ENCODE assay signal across 29 cellular contexts in the genomic region with DNA sequence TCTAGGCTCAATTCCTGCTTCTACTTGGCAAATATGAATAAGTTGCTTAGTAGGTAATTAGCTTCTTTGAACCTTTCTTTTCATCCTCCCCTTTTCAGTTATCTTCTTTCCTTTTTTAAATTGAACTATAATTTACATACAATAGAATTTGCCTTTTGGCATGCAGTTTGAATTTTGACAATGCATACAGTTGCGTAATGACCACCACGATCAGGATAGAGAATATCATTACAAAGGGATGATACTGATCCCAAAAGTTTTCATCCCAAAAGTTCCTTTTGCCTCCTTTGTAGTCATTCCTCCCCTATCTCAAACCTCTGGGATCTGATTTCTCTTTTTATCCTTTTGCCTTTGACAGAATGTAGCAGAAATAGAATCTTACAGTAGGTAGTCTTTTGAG.
"Had no signal": no experiment of that assay in that cellular context is flagged by ENCODE, and none has a peak within 500 bp of the region (broad histone marks: within the 10 kb centered on the region; RNA-seq: fewer than 3 reads in every experiment).

No MANE protein-coding gene starts in this region.

- H3K9me3 Mint-ChIP-seq: dendritic cell treated with granulocyte-macrophage colony-stimulating factor and Interleukin-4, amounts not matched to agents 40 ng/mL and 50 ng/mL, for 4 days; effector memory CD8-positive, alpha-beta T cell had no signal

- H3K27ac Mint-ChIP-seq: dendritic cell treated with granulocyte-macrophage colony-stimulating factor and Interleukin-4, amounts not matched to agents 40 ng/mL and 50 ng/mL, for 4 days; effector memory CD8-positive, alpha-beta T cell; endodermal cell had no signal

- H3K27me3 Mint-ChIP-seq: dendritic cell treated with granulocyte-macrophage colony-stimulating factor and Interleukin-4, amounts not matched to agents 40 ng/mL and 50 ng/mL, for 4 days had no signal

- FAIRE-seq: colon, endometrium, endothelial cell of umbilical vein, frontal cortex had no signal

- H3K9me3 ChIP-seq: colonic mucosa, esophagus muscularis mucosa, esophagus squamous epithelium, gastrocnemius medialis, gastroesophageal sphincter, heart left ventricle, heart right ventricle had no signal

- H3K4me3 Mint-ChIP-seq: dendritic cell treated with granulocyte-macrophage colony-stimulating factor and Interleukin-4, amounts not matched to agents 40 ng/mL and 50 ng/mL, for 4 days; effector memory CD8-positive, alpha-beta T cell; endodermal cell had no signal

- H3K27me3 ChIP-seq: colonic mucosa, esophagus muscularis mucosa, esophagus squamous epithelium, gastrocnemius medialis, gastroesophageal sphincter, heart left ventricle, heart right ventricle had no signal

- ATAC-seq: effector memory CD8-positive, alpha-beta T cell; esophagus mucosa; foreskin keratinocyte; gastrocnemius medialis; gastroesophageal sphincter; heart left ventricle; heart right ventricle had no signal

- H3K4me3 ChIP-seq: colonic mucosa, coronary artery, dorsolateral prefrontal cortex, esophagus muscularis mucosa, esophagus squamous epithelium, gastrocnemius medialis, gastroesophageal sphincter, heart left ventricle, heart right ventricle had no signal

- H3K36me3 ChIP-seq: colonic mucosa, esophagus muscularis mucosa, esophagus squamous epithelium, gastrocnemius medialis, gastroesophageal sphincter, heart left ventricle, heart right ventricle had no signal

- H3K27ac ChIP-seq: colonic mucosa, coronary artery, dorsolateral prefrontal cortex, epithelial cell of prostate, esophagus muscularis mucosa, esophagus squamous epithelium, foreskin keratinocyte, gastrocnemius medialis, gastroesophageal sphincter, heart left ventricle, heart right ventricle had no signal

- H3K4me1 ChIP-seq: colonic mucosa, gastrocnemius medialis had no signal

- DNase-seq: colonic mucosa; cortex of kidney; dermis blood vessel endothelial cell; dorsolateral prefrontal cortex; effector CD4-positive, alpha-beta T cell; effector CD8-positive, alpha-beta T cell; effector memory CD4-positive, alpha-beta T cell; effector memory CD8-positive, alpha-beta T cell; endodermal cell; erythroblast; esophagus squamous epithelium; foreskin fibroblast; foreskin keratinocyte; foreskin melanocyte; gastrocnemius medialis; glutamatergic neuron; head of caudate nucleus; heart left ventricle; heart right ventricle had no signal
